Comparison of ENCODE assay signal across 30 cellular contexts in genomic region chr15:84057714-84058331, GRCh38.
"Had no signal": no experiment of that assay in that cellular context is flagged by ENCODE, and none has a peak within 500 bp of the region (broad histone marks: within the 10 kb centered on the region; RNA-seq: fewer than 3 reads in every experiment).

No MANE protein-coding gene starts in this region.

- H3K4me1 Mint-ChIP-seq: naive thymus-derived CD8-positive, alpha-beta T cell; nephron; neural crest cell; stimulated activated effector memory CD8-positive, alpha-beta T cell treated with anti-CD3 and anti-CD28 coated beads, Interleukin-12 subunit alpha, Interleukin-12 subunit beta, amount 100 ng/mL, for 72 hours had no signal

- H3K27ac ChIP-seq: left lung, lower lobe of right lung, pancreas, prostate gland, skin epidermis, suprapubic skin, thoracic aorta, tibial artery, upper lobe of right lung had no signal

- H3K9me3 ChIP-seq: pancreas, prostate gland, upper lobe of right lung had no signal

- DNase-seq: kidney; left colon; left lung; lower lobe of right lung; mammary epithelial cell; mesenchymal stem cell; naive thymus-derived CD8-positive, alpha-beta T cell; nucleus accumbens; pancreas; posterior cingulate gyrus; retina; right cardiac atrium; stimulated activated CD4-positive, alpha-beta T cell treated with anti-CD3 and anti-CD28 coated beads, Interleukin-12 subunit alpha, Interleukin-12 subunit beta, amount 100 ng/mL, for 4 hours; stimulated activated CD4-positive, alpha-beta T cell treated with anti-CD3 and anti-CD28 coated beads, Interleukin-15, amount 100 ng/mL, for 24 hours; stimulated activated CD4-positive, alpha-beta T cell treated with anti-CD3 and anti-CD28 coated beads, Interleukin-2, amount 100 ng/mL, for 24 hours; stimulated activated CD4-positive, alpha-beta T cell treated with anti-CD3 and anti-CD28 coated beads, Interleukin-4, amount 100 ng/mL, for 1 hour; stimulated activated naive CD4-positive, alpha-beta T cell; tibial artery; trophoblast cell; upper lobe of right lung had no signal

- ATAC-seq: left colon; left lung; lower lobe of right lung; naive thymus-derived CD8-positive, alpha-beta T cell; pancreas; right cardiac atrium; sciatic nerve; stimulated activated effector memory CD8-positive, alpha-beta T cell treated with anti-CD3 and anti-CD28 coated beads, Interleukin-12 subunit alpha, Interleukin-12 subunit beta, amount 100 ng/mL, for 72 hours; upper lobe of right lung had no signal

- H3K27me3 ChIP-seq: left lung, pancreas, suprapubic skin, tibial artery, upper lobe of right lung had no signal

- H3K36me3 Mint-ChIP-seq: stimulated activated effector memory CD8-positive, alpha-beta T cell treated with anti-CD3 and anti-CD28 coated beads, Interleukin-12 subunit alpha, Interleukin-12 subunit beta, amount 100 ng/mL, for 72 hours had no signal

- H3K36me3 ChIP-seq: left lung, lower lobe of right lung, pancreas, prostate gland, suprapubic skin, thoracic aorta, tibial artery, upper lobe of right lung had no signal

- H3K27ac Mint-ChIP-seq: naive thymus-derived CD8-positive, alpha-beta T cell; nephron; stimulated activated effector memory CD8-positive, alpha-beta T cell treated with anti-CD3 and anti-CD28 coated beads, Interleukin-12 subunit alpha, Interleukin-12 subunit beta, amount 100 ng/mL, for 72 hours; stimulated activated naive CD8-positive, alpha-beta T cell treated with anti-CD3 and anti-CD28 coated beads, Interleukin-15, Interleukin-2, amounts not matched to agents 100 ng/mL and 50 ng/mL, for 24 hours had no signal

- H3K4me3 ChIP-seq: left lung, lower lobe of right lung, pancreas, prostate gland, skin epidermis, suprapubic skin, thoracic aorta, tibial artery, upper lobe of right lung had no signal

- H3K4me3 Mint-ChIP-seq: naive thymus-derived CD8-positive, alpha-beta T cell; nephron; neural crest cell; stimulated activated effector memory CD8-positive, alpha-beta T cell treated with anti-CD3 and anti-CD28 coated beads, Interleukin-12 subunit alpha, Interleukin-12 subunit beta, amount 100 ng/mL, for 72 hours; stimulated activated naive CD8-positive, alpha-beta T cell treated with anti-CD3 and anti-CD28 coated beads, Interleukin-15, Interleukin-2, amounts not matched to agents 100 ng/mL and 50 ng/mL, for 24 hours had no signal

- FAIRE-seq: pancreas, urothelium cell line had no signal

- H3K4me1 ChIP-seq: left lung, lower lobe of right lung, pancreas, prostate gland, suprapubic skin, tibial artery, upper lobe of right lung had no signal
